Comparison of ENCODE assay signal across 8 cellular contexts in the genomic region with DNA sequence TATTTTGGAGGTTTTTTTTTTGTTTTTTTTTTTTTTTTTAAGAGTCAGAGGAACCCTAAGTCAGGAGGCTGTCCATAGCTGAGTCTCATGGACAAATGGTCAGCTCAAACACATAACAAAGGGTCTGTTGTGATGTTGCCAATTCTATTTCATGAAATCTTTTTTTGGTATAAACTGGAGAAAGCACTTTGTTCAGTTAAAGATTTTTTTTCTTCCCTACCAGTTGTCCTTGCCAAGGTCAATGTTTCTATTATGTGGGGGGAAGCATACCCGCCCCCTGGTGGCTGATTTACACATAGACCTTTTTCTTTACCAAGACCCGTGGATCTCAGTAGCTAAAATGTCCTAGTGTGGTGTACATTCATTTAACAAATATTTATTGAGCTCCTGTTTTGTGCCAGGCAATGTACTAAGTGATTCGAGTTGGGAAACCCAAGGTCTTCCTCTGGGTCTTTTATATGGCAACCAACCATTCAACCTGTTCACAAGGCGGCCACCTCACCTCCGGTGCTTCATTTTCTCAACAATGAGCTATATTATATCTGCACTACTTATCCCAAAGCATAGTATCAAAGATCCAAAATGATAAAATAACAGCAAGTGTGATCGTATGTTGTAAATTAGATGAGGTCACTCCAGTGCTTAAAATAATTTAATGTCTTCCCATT.
DNase-seq lines count a peak whose midpoint lies in the region; ATAC-seq and TF ChIP-seq lines count a peak whose summit lies in the region.

No MANE protein-coding gene starts in this region.

- H3K18ac ChIP-seq in trophoblast cell (ENCODE audit: low read length), result no peak overlapping the region

- CTCF ChIA-PET in Calu3 (lab: Charles Lee), result interaction anchor here (0.7 to 1.3 kb wide), 5 partner anchors 12 to 402 kb away, joined by 3 to 4 read pairs (median 3); no protein-coding TSS in a partner anchor

- H3K79me1 ChIP-seq in trophoblast cell (ENCODE audit: low read length), result no peaks in the 10 kb centered on the region

- H3K36me3 Mint-ChIP-seq in Calu3 (ENCODE audit: insufficient read depth, unreplicated experiment), result no peaks in the 10 kb centered on the region

- peak; percentile 55 for DNase-seq in Calu3
- peak; percentile 83 for DNase-seq in KBM-7
- DNase-seq in T1000 (lab: John Stamatoyannopoulos, UW), result peak; percentile 16
- DNase-seq in fibroblast of the conjunctiva (ENCODE audit: low read depth), result peak; percentile 30
- DNase-seq in trophoblast cell, result peak; percentile 21 to 69
- DNase-seq in stimulated activated naive CD4-positive, alpha-beta T cell treated with Interleukin-2 at 50 U/mL for 16 hours (lab: John Stamatoyannopoulos, UW), result no peak

- no peak overlapping the region for H3K14ac ChIP-seq in trophoblast cell (ENCODE audit: low read length)

- WGBS in trophoblast cell (ENCODE audit: extremely low coverage, insufficient coverage, insufficient read length), result no CpG with 5 or more reads among the region's 6 CpGs

- H3K27ac Mint-ChIP-seq in Calu3 (ENCODE audit: unreplicated experiment), result no peak overlapping the region

- H3K4me3 Mint-ChIP-seq in Calu3 (ENCODE audit: low read depth, unreplicated experiment), result no peak overlapping the region

- H2BK12ac ChIP-seq in trophoblast cell (ENCODE audit: low read length), result no peak overlapping the region

- H3K27ac ChIP-seq in trophoblast cell (ENCODE audit: low read depth, low read length), result no peak overlapping the region

- no peak overlapping the region for H4K12ac ChIP-seq in trophoblast cell (ENCODE audit: low read depth, low read length)

- H3K4me2 ChIP-seq in trophoblast cell (ENCODE audit: low read length), result no peak overlapping the region

- intact Hi-C loops in Calu3 (cut with micrococcal nuclease; ENCODE audit: unreplicated experiment), result loop anchor here (5.0 kb wide), 1 partner anchor 220 kb away; the partner anchor contains the start of gene IGF1

- in situ Hi-C loops in KBM-7 (cut with MboI; ENCODE audit: low pct_unique_long_range_greater_than_20kb, low sequenced_read_pairs), result no loop called here

- no peaks in the 10 kb centered on the region for H3K27me3 ChIP-seq in trophoblast cell (ENCODE audit: insufficient read depth, low read length)

- no peak overlapping the region for H2BK5ac ChIP-seq in trophoblast cell (ENCODE audit: low read depth, low read length, poor library complexity)

- no peaks in the 10 kb centered on the region for H3K27me3 Mint-ChIP-seq in Calu3 (ENCODE audit: unreplicated experiment)

- no peak overlapping the region for H4K91ac ChIP-seq in trophoblast cell (ENCODE audit: low read depth, low read length)

- TF ChIP-seq CTCF in Calu3 (IDR thresholded peaks at IDR 0.05; ENCODE audit: unreplicated experiment), result peak; percentile 38

- no peaks in the 10 kb centered on the region for H3K9me3 Mint-ChIP-seq in Calu3 (ENCODE audit: low read depth, unreplicated experiment)

- ATAC-seq in GM18861 (IDR thresholded peaks at IDR 0.05; ENCODE audit: unreplicated experiment), result peak; percentile 57
- ATAC-seq in esophagus mucosa, result no peak

- no peak overlapping the region for H2BK120ac ChIP-seq in trophoblast cell (ENCODE audit: insufficient read depth, low read length, poor library complexity)

- no TSS peak for BruUV-seq in Calu3 (replicated peaks; lab: Mats Ljungman, UMichigan)

- H2AFZ ChIP-seq in trophoblast cell (ENCODE audit: insufficient read depth, low read length, poor library complexity), result no peak overlapping the region

- no peak overlapping the region for H2AK5ac ChIP-seq in trophoblast cell (ENCODE audit: low read length)

- no peaks in the 10 kb centered on the region for H3K4me1 Mint-ChIP-seq in Calu3 (ENCODE audit: low read depth, unreplicated experiment)

- H3K4ac ChIP-seq in trophoblast cell (ENCODE audit: low read depth, low read length), result no peak overlapping the region

- no peaks in the 10 kb centered on the region for H3K79me2 ChIP-seq in trophoblast cell (ENCODE audit: control insufficient read depth, insufficient read depth, low read length, poor library complexity)

- no peak overlapping the region for H3K9ac ChIP-seq in trophoblast cell (ENCODE audit: low read length)

- H3K4me3 ChIP-seq in trophoblast cell (ENCODE audit: low read depth, low read length), result no peak overlapping the region

- no peak overlapping the region for H4K8ac ChIP-seq in trophoblast cell (ENCODE audit: low read depth, low read length)

- H3K4me1 ChIP-seq in trophoblast cell (ENCODE audit: control insufficient read depth in 1 of 2, insufficient read depth in 2 of 2, low read length in 2 of 2), result no peaks in the 10 kb centered on the region

- H3K36me3 ChIP-seq in trophoblast cell (ENCODE audit: control insufficient read depth in 1 of 2, insufficient read depth in 2 of 2, low read length in 2 of 2), result no peaks in the 10 kb centered on the region

- H3K23ac ChIP-seq in trophoblast cell (ENCODE audit: low read length), result no peak overlapping the region

- H3K9me3 ChIP-seq in trophoblast cell (ENCODE audit: insufficient read depth, low read depth, low read length), result no peaks in the 10 kb centered on the region
